Comparison of ENCODE assay signal across 8 cellular contexts in genomic region chr10:38094923-38095574, GRCh38. TPM values are rescaled to one million over a fixed set of nuclear protein-coding genes. Genes with fewer than 3 reads are reported as not detected.
A peak's percentile ranks its signal among the peaks of the same experiment; 100 is the strongest.
DNase-seq lines count a peak whose midpoint lies in the region; ATAC-seq and TF ChIP-seq lines count a peak whose summit lies in the region.

No MANE protein-coding gene starts in this region.

- H3T11ph ChIP-seq in H9 (ENCODE audit: low read length): no peak overlapping the region

- 0 out of 2 replicates have a peak overlapping the region, but pooled peaks have one; percentile 1 for H3K14ac ChIP-seq in H9 (ENCODE audit: insufficient read depth, low read length)

- H3K36me3 ChIP-seq in skeletal muscle satellite cell (ENCODE audit: insufficient read depth, low read length): peaks cover 36% of the 10 kb centered on the region

- WGBS in H9 (ENCODE audit: extremely low coverage, insufficient read length, low lambda C conversion rate): no CpG with 5 or more reads among the region's 22 CpGs

- H2BK20ac ChIP-seq in H9 (ENCODE audit: low read depth, low read length, poor library complexity, severe bottlenecking): no peak overlapping the region

- no peak overlapping the region for H2BK5ac ChIP-seq in H9 (ENCODE audit: insufficient read length, low read length)

- H4K20me1 ChIP-seq in H9 (ENCODE audit: control insufficient read depth, insufficient read depth, insufficient read length): no peaks in the 10 kb centered on the region

- H2BK15ac ChIP-seq in H9 (ENCODE audit: low read depth, low read length): no peak overlapping the region

- no peak overlapping the region for H2BK120ac ChIP-seq in H9 (ENCODE audit: low read depth, low read length, poor library complexity, severe bottlenecking)

- H3K27ac ChIP-seq in H9 (ENCODE audit: insufficient read length, low read depth, low read length): no peak overlapping the region

- no peak overlapping the region for H4K5ac ChIP-seq in H9 (ENCODE audit: insufficient read length, low read depth, low read length)

- H4K91ac ChIP-seq in H9 (ENCODE audit: insufficient read length, low read depth, low read length): no peak overlapping the region

- H3K36me3 Mint-ChIP-seq in H9 (ENCODE audit: insufficient read depth in 1 of 3, low read depth in 3 of 3) (peaks cover 48 to 51% (median 50%) of the 10 kb centered on the region in 3 experiments), WTC11 (peaks cover 65% of the 10 kb centered on the region), glutamatergic neuron (ENCODE audit: unreplicated experiment) (peaks cover 36% of the 10 kb centered on the region)

- no peak overlapping the region for H3K56ac ChIP-seq in H9 (ENCODE audit: insufficient read length, low read depth, low read length)

- no peak overlapping the region for H3K18ac ChIP-seq in H9 (ENCODE audit: insufficient read length, low read depth, low read length)

- POLR2A ChIA-PET in WTC11 (lab: Charles Lee): no interaction called here

- H3K27ac Mint-ChIP-seq in H9 (no peak overlapping the region), WTC11 (no peak overlapping the region), glutamatergic neuron (ENCODE audit: unreplicated experiment) (peak overlapping the region; percentile 85)

- H2AFZ ChIP-seq in H9 (ENCODE audit: low read length): no peak overlapping the region

- H3K79me2 ChIP-seq in H9 (ENCODE audit: insufficient read depth, low read length): no peaks in the 10 kb centered on the region

- H3K23me2 ChIP-seq in H9 (ENCODE audit: insufficient read length, low read depth, low read length, poor library complexity, severe bottlenecking): peaks cover 9% of the 10 kb centered on the region

- ATAC-seq in WTC11 (no peak), HG03342 (IDR thresholded peaks at IDR 0.05; ENCODE audit: unreplicated experiment) (no peak)

- no peak overlapping the region for H2AK5ac ChIP-seq in H9 (ENCODE audit: insufficient read length, low read length)

- H3K9me3 Mint-ChIP-seq in H9 (peaks cover 51 to 55% of the 10 kb centered on the region in 2 experiments), WTC11 (peaks cover 63% of the 10 kb centered on the region), glutamatergic neuron (ENCODE audit: unreplicated experiment) (peaks cover 13% of the 10 kb centered on the region)

- DNase-seq in H9 (no peak), WTC11 (ENCODE audit: low spot score) (no peak), glutamatergic neuron (no peak), foreskin melanocyte (no peak), NOMO-1 (lab: John Stamatoyannopoulos, UW; ENCODE audit: unreplicated experiment in 2 of 2) (no peak), NCI-H1694 treated with DMSO at 0.1 percent for 48 hours (lab: John Stamatoyannopoulos, UW) (no peak)

- no peak overlapping the region for H3K4ac ChIP-seq in H9 (ENCODE audit: low read depth, low read length)

- H3K23ac ChIP-seq in H9 (ENCODE audit: insufficient read length, low read depth, low read length): no peak overlapping the region

- H3K4me2 ChIP-seq in H9 (ENCODE audit: insufficient read depth, insufficient read length, low read length) (peak overlapping the region; percentile 64), skeletal muscle satellite cell (ENCODE audit: low read length) (peak overlapping the region; percentile 98)

- CTCF ChIA-PET in WTC11 (lab: Charles Lee): no interaction called here

- H3K9me3 ChIP-seq in H9 (ENCODE audit: control insufficient read depth, low read depth, low read length) (no peaks in the 10 kb centered on the region), skeletal muscle satellite cell (replicated peaks; ENCODE audit: low read length) (no peaks in the 10 kb centered on the region)

- H3K79me1 ChIP-seq in H9 (ENCODE audit: insufficient read depth, low read depth, low read length, poor library complexity, severe bottlenecking): no peaks in the 10 kb centered on the region

- H3K27me3 ChIP-seq in H9 (ENCODE audit: insufficient read depth, low read length): no peaks in the 10 kb centered on the region
- no peaks in the 10 kb centered on the region for H3K27me3 ChIP-seq in skeletal muscle satellite cell (ENCODE audit: control insufficient read depth, insufficient read depth, low read length)

- peaks cover 2% of the 10 kb centered on the region; the same call in 1 of the 2 replicates for H3K27me3 Mint-ChIP-seq in H9 (ENCODE audit: low read depth)
- H3K27me3 Mint-ChIP-seq in WTC11 (ENCODE audit: low read depth): peaks cover 25% of the 10 kb centered on the region
- H3K27me3 Mint-ChIP-seq in glutamatergic neuron (ENCODE audit: unreplicated experiment): peaks cover 6% of the 10 kb centered on the region

- H3K4me1 Mint-ChIP-seq in H9 (peaks cover 4 to 9% of the 10 kb centered on the region in 2 experiments; a peak in 3 of 4 replicates), WTC11 (peaks cover 9% of the 10 kb centered on the region), glutamatergic neuron (ENCODE audit: low read depth, unreplicated experiment) (peaks cover 4% of the 10 kb centered on the region)

- no peak overlapping the region for H4K8ac ChIP-seq in H9 (replicated peaks; ENCODE audit: insufficient read length, low read depth, low read length)

- peak overlapping the region; percentile 81 to 88 for H3K4me3 Mint-ChIP-seq in H9
- peak overlapping the region; percentile 67 for H3K4me3 Mint-ChIP-seq in WTC11
- peak overlapping the region; percentile 97 for H3K4me3 Mint-ChIP-seq in glutamatergic neuron (ENCODE audit: unreplicated experiment)

- peak overlapping the region; percentile 97 for H3K4me3 ChIP-seq in skeletal muscle satellite cell (ENCODE audit: low read length)

- H3K4me1 ChIP-seq in H9 (ENCODE audit: insufficient read depth, low read length) (no peaks in the 10 kb centered on the region), skeletal muscle satellite cell (ENCODE audit: control insufficient read depth, insufficient read depth, low read length) (peaks cover 8% of the 10 kb centered on the region)

- peak overlapping the region; percentile 16 for H3K9ac ChIP-seq in H9 (ENCODE audit: extremely low read depth, insufficient read length, low read length)
- H3K9ac ChIP-seq in skeletal muscle satellite cell (ENCODE audit: low read depth, low read length): peak overlapping the region; percentile 94

- no peak for TF ChIP-seq CTCF in H9 (conservative IDR thresholded peaks at IDR 0.05)
- TF ChIP-seq CTCF in WTC11 (IDR thresholded peaks at IDR 0.05): no peak
- no peak for TF ChIP-seq CTCF in glutamatergic neuron (IDR thresholded peaks at IDR 0.05; ENCODE audit: partially characterized antibody, unreplicated experiment)

- no peak overlapping the region for H2BK12ac ChIP-seq in H9 (ENCODE audit: insufficient read length, low read depth, low read length)

TF ChIP-seq in WTC11, 78 proteins besides CTCF, POLR2A, EP300 and RAD21 (continues in another document):
- TF ChIP-seq ZNF263 (CRISPR knock-in tag; IDR thresholded peaks at IDR 0.05; ENCODE audit: low read depth): no peak
- no peak for TF ChIP-seq ZNF512 (CRISPR knock-in tag; IDR thresholded peaks at IDR 0.05; ENCODE audit: borderline replicate concordance)
- TF ChIP-seq USF2 (CRISPR knock-in tag; IDR thresholded peaks at IDR 0.05): no peak
- TF ChIP-seq ZBTB21 (CRISPR knock-in tag; IDR thresholded peaks at IDR 0.05; ENCODE audit: borderline replicate concordance): no peak
- TF ChIP-seq MLX (CRISPR knock-in tag; IDR thresholded peaks at IDR 0.05): no peak
- no peak for TF ChIP-seq ZMAT4 (CRISPR knock-in tag; IDR thresholded peaks at IDR 0.05)
- TF ChIP-seq PREB (CRISPR knock-in tag; IDR thresholded peaks at IDR 0.05; ENCODE audit: borderline replicate concordance): no peak
- TF ChIP-seq JAZF1 (CRISPR knock-in tag; IDR thresholded peaks at IDR 0.05): no peak
- no peak for TF ChIP-seq RELA (CRISPR knock-in tag; IDR thresholded peaks at IDR 0.05; ENCODE audit: borderline replicate concordance)

RNA-seq across cellular contexts. Expression of gene ZNF37A, which starts 0.9 kb away (rescaled TPM):
- 9.5 and 11.8 TPM in 2 replicates for total RNA-seq in H9 (2021)
- 4.4 to 8.8 TPM (median 6.4 TPM) in 3 replicates for total RNA-seq in WTC11 (2021)
- 21.1 TPM for total RNA-seq in glutamatergic neuron (ENCODE audit: unreplicated experiment)
- 11.1 and 11.7 TPM in 2 replicates for total RNA-seq in skeletal muscle satellite cell (2012; rRNA removed)
